8 cellular contexts compared by ENCODE assay signal in genomic region chr14:37232907-37233481, GRCh38. TPM values are rescaled to one million over a fixed set of nuclear protein-coding genes. Genes with fewer than 3 reads are reported as not detected.
DNase-seq lines count a peak whose midpoint lies in the region; ATAC-seq and TF ChIP-seq lines count a peak whose summit lies in the region.

No MANE protein-coding gene starts in this region.

- DNase-seq in GM04504 (ENCODE audit: low read depth): peak; percentile 21
- peak; percentile 57 to 91 for DNase-seq in NCI-H524 (lab: John Stamatoyannopoulos, UW)
- peak; percentile 77 for DNase-seq in choroid plexus epithelial cell (ENCODE audit: low read depth)
- DNase-seq in mesothelial cell of epicardium (ENCODE audit: low spot score in 2 of 2, unreplicated experiment in 2 of 2): no peak

- no peak overlapping the region for H3K27ac Mint-ChIP-seq in mesothelial cell of epicardium

- peaks cover 2% of the 10 kb centered on the region for H3K36me3 Mint-ChIP-seq in mesothelial cell of epicardium

- TF ChIP-seq CTCF in choroid plexus epithelial cell (conservative IDR thresholded peaks at IDR 0.05; ENCODE audit: low read depth, low read length): peak; percentile 68
- peak; percentile 59 for TF ChIP-seq CTCF in mesothelial cell of epicardium (IDR thresholded peaks at IDR 0.05; ENCODE audit: unreplicated experiment)

- H3K4me3 ChIP-seq in choroid plexus epithelial cell (ENCODE audit: low read depth, low read length): no peak overlapping the region

- no peaks in the 10 kb centered on the region for H3K9me3 Mint-ChIP-seq in mesothelial cell of epicardium

- H3K4me1 Mint-ChIP-seq in mesothelial cell of epicardium: no peaks in the 10 kb centered on the region

- H3K4me3 Mint-ChIP-seq in mesothelial cell of epicardium: no peak overlapping the region

- ATAC-seq in HG03342 (IDR thresholded peaks at IDR 0.05; ENCODE audit: unreplicated experiment) (peak; percentile 54), HG03135 (IDR thresholded peaks at IDR 0.05; ENCODE audit: unreplicated experiment) (no peak), GM21381 (IDR thresholded peaks at IDR 0.05; ENCODE audit: unreplicated experiment) (no peak), HG02840 (IDR thresholded peaks at IDR 0.05; ENCODE audit: low FRiP score, unreplicated experiment) (no peak)

- H3K27me3 Mint-ChIP-seq in mesothelial cell of epicardium (ENCODE audit: low read depth): no peaks in the 10 kb centered on the region

RNA-seq across cellular contexts. Expression of gene MIPOL1, which starts 35.3 kb away (rescaled TPM):
- total RNA-seq in mesothelial cell of epicardium: 24.3 to 29.2 TPM (median 28.4 TPM) in 3 replicates

Comparison
In these comparisons a context has a peak if more than half of its experiments do, and no peak if none do; other contexts are left out.
1. DNase-seq: peak in GM04504 (single experiment), NCI-H524 (2 of 2) and choroid plexus epithelial cell (single experiment); none in mesothelial cell of epicardium (0 of 2).